ENCODE assay signal across 11 cellular contexts in genomic region chr21:38097789-38098188, GRCh38.
"Had no signal": no experiment of that assay in that cellular context is flagged by ENCODE, and none has a peak within 500 bp of the region (broad histone marks: within the 10 kb centered on the region; RNA-seq: fewer than 3 reads in every experiment).

No MANE protein-coding gene starts in this region.

- H3K36me3 ChIP-seq: HAP-1 had no signal

- H3K4me1 ChIP-seq: HAP-1 had no signal

- H2AFZ ChIP-seq: GM23248, GM23338 had no signal

- ATAC-seq: GM23338, HCT116 had no signal

- FAIRE-seq: H1, H54 had no signal

- H3K4me3 ChIP-seq: GM23248, GM23338, HAP-1 had no signal

- H3K9ac ChIP-seq: GM23248 had no signal

- H3K4me2 ChIP-seq: GM23338 had no signal

- H3K27ac ChIP-seq: GM23248 had no signal

- DNase-seq: GM23248, GOT3, H7, H9, HCEC 1CT, HFFc6 had no signal
